In the genomic region with DNA sequence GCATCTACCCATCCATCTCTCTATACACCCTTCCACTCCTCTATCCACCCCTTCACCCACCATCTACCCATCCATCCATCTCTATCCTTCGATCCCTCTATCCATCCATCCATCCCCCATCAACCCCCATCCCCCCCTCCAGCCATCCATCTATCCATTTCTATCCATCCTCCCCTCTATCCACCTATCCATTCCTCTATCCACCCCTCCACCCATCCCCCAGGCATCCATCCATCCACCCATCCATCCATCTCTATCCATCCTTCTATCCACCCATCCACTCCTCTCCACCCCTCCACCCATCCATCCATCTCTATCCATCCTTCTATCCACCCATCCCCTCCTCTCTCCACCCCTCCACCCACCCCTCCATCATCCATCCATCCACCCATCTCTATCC, we compare ENCODE assay signal across 10 cellular contexts. TPM values are rescaled to one million over a fixed set of nuclear protein-coding genes. Genes with fewer than 3 reads are reported as not detected.
"Had no signal": no experiment of that assay in that cellular context is flagged by ENCODE, and none has a peak within 500 bp of the region (broad histone marks: within the 10 kb centered on the region; RNA-seq: fewer than 3 reads in every experiment).

No MANE protein-coding gene starts in this region.

- DNase-seq: GM23248, GOT3, H7, IMR-90, KG1 had no signal

- FAIRE-seq: HTR-8/SVneo, K562 had no signal

- H3K4me3 ChIP-seq: GM23248, HAP-1, K562 had no signal

- H3K27ac ChIP-seq: GM23248 had no signal

- H3K9me3 ChIP-seq: HAP-1 had no signal

- ATAC-seq: HCT116, K562 had no signal

- H3K36me3 ChIP-seq: HAP-1 had no signal

RNA-seq across cellular contexts. Expression of a gene that starts 17.5 kb away (rescaled TPM):
- total RNA-seq: GM23248, H7, HT-29 had no signal
- polyA plus RNA-seq: GM23248 had no signal
